Comparison of ENCODE assay signal across 8 cellular contexts in genomic region chr5:80961376-80962281, GRCh38. TPM values are rescaled to one million over a fixed set of nuclear protein-coding genes. Genes with fewer than 3 reads are reported as not detected.
DNase-seq lines count a peak whose midpoint lies in the region; ATAC-seq, FAIRE-seq and TF ChIP-seq lines count a peak whose summit lies in the region.

No MANE protein-coding gene starts in this region.

- no peaks in the 10 kb centered on the region for H4K20me1 ChIP-seq in HepG2 (ENCODE audit: insufficient read depth, low read length)

- H3K27me3 ChIP-seq in HepG2 (ENCODE audit: control insufficient read depth in 1 of 2, insufficient read depth in 2 of 2, low read length in 2 of 2) (peaks cover 0 to 3% of the 10 kb centered on the region in 2 experiments; a peak in 1 of 5 replicates), adrenal gland (peaks cover 23% of the 10 kb centered on the region)

- ATAC-seq in HepG2 = peak; percentile 27

- 1% methylated on average over 18 of the region's 18 CpGs for WGBS in HepG2 (ENCODE audit: low lambda C conversion rate)
- WGBS in adrenal gland, 4 donors = 37 to 47% (median 42%) methylated on average over 18 of the region's 18 CpGs

- intact Hi-C loops in HepG2 (cut with micrococcal nuclease; ENCODE audit: unreplicated experiment) = loop anchor here (2.0 to 5.0 kb wide), 2 partner anchors 66 to 249 kb away; no protein-coding TSS in a partner anchor
- intact Hi-C loops in adrenal gland (cut with DNase I) = no loop called here

- peak; percentile 64 for FAIRE-seq in HepG2 (lab: Jason Lieb, UNC)

- CTCF ChIA-PET in HepG2 (lab: Yijun Ruan, JAX; ENCODE audit: low intra/inter-chr PET ratio, low total read pairs) = no interaction called here

- H3K27ac ChIP-seq in SK-N-MC (no peak overlapping the region), angular gyrus (ENCODE audit: low read depth, low read length) (peak overlapping the region; percentile 42), HepG2 (ENCODE audit: extremely low read length, insufficient read depth, low read length) (peak overlapping the region; percentile 75), adrenal gland (peak overlapping the region in 1 of 5 donors; percentile 71)

- H3K4me3 ChIP-seq in SK-N-MC (0 out of 2 replicates have a peak overlapping the region, but pooled peaks have one; percentile 8), HepG2 (replicated peaks in 1 of 3; ENCODE audit: insufficient read depth in 1 of 3, low read depth in 2 of 3, low read length in 3 of 3) (peak overlapping the region; percentile 84 to 98 (median 93)), adrenal gland (peak overlapping the region in 1 of 4 donors; percentile 57)

- H3K36me3 ChIP-seq in SK-N-MC (ENCODE audit: insufficient read depth, low read length) (no peaks in the 10 kb centered on the region), HepG2 (replicated peaks in 1 of 2; ENCODE audit: control insufficient read depth in 1 of 2, insufficient read depth in 2 of 2, low read length in 2 of 2) (no peaks in the 10 kb centered on the region), adrenal gland (replicated peaks in 1 of 2) (no peaks in the 10 kb centered on the region)

- POLR2A ChIA-PET in HepG2 (lab: Yijun Ruan, JAX) = interaction anchor here (1.2 to 2.7 kb wide), 4 partner anchors 14 to 83 kb away, joined by 3 to 11 read pairs (median 6); no protein-coding TSS in a partner anchor

- in situ Hi-C loops in HepG2 (cut with HindIII; ENCODE audit: extremely low pct_ligation_motif_present, low pct_unique_long_range_greater_than_20kb) = no loop called here

- H3K9ac ChIP-seq in SK-N-MC (ENCODE audit: insufficient read length) (no peak overlapping the region), HepG2 (ENCODE audit: insufficient read depth, low read depth, low read length) (peak overlapping the region; percentile 81)

- peak overlapping the region; percentile 81 for H3K4me2 ChIP-seq in HepG2 (ENCODE audit: low read depth, low read length)

- H3K79me2 ChIP-seq in HepG2 (ENCODE audit: insufficient read depth, low read length) = peaks cover 61% of the 10 kb centered on the region

- H2AFZ ChIP-seq in HepG2 (ENCODE audit: low read length) = peak overlapping the region; percentile 22

- TF ChIP-seq CTCF in HepG2 (CRISPR knock-in tag; IDR thresholded peaks at IDR 0.05) = no peak
- TF ChIP-seq CTCF in adrenal gland (IDR thresholded peaks at IDR 0.05) = no peak

- DNase-seq in SK-N-MC (ENCODE audit: low read depth, low spot score) = no peak
- DNase-seq in HepG2 (ENCODE audit: low spot score) = peak; percentile 54
- DNase-seq in stimulated activated CD8-positive, alpha-beta memory T cell treated with anti-CD3 and anti-CD28 coated beads, Interleukin-15, amount 100 ng/mL, for 48 hours (ENCODE audit: low read depth in 2 of 2) = peak; percentile 45 to 49
- DNase-seq in adrenal gland = no peak
- no peak for DNase-seq in NCI-H1930 (lab: John Stamatoyannopoulos, UW)
- no peak for DNase-seq in DMS114 treated with DMSO at 0.1 percent for 48 hours (lab: John Stamatoyannopoulos, UW; ENCODE audit: unreplicated experiment)
- DNase-seq in NK-92 (lab: John Stamatoyannopoulos, UW; ENCODE audit: unreplicated experiment) = no peak

- H3K4me1 ChIP-seq in HepG2 (ENCODE audit: insufficient read depth, low read length) (peaks cover 63% of the 10 kb centered on the region), adrenal gland (replicated peaks in 1 of 2) (peaks cover 0 to 4% of the 10 kb centered on the region in 2 donors)

- no peak for TF ChIP-seq RAD21 in HepG2 (CRISPR knock-in tag; IDR thresholded peaks at IDR 0.05)

- no peak for TF ChIP-seq EP300 in HepG2 (IDR thresholded peaks at IDR 0.05; ENCODE audit: low read depth in 2 of 2, low read length in 2 of 2)
- TF ChIP-seq EP300 in HepG2 (CRISPR knock-in tag; IDR thresholded peaks at IDR 0.05; ENCODE audit: borderline replicate concordance) = no peak

- TSS peak; percentile 45 for BruUV-seq in HepG2 (replicated peaks; lab: Mats Ljungman, UMichigan)

- no peaks in the 10 kb centered on the region for H3K9me3 ChIP-seq in SK-N-MC (ENCODE audit: low read depth, low read length)
- no peaks in the 10 kb centered on the region for H3K9me3 ChIP-seq in HepG2 (ENCODE audit: low read length)
- H3K9me3 ChIP-seq in adrenal gland (replicated peaks in 1 of 3) = no peaks in the 10 kb centered on the region

- TF ChIP-seq POLR2A in HepG2 (IDR thresholded peaks at IDR 0.05; ENCODE audit: insufficient read depth in 1 of 2, low read depth in 2 of 2, low read length in 2 of 2) (no peak), adrenal gland (IDR thresholded peaks at IDR 0.05) (no peak)

TF ChIP-seq in HepG2, 621 proteins besides CTCF, POLR2A, EP300 and RAD21 (continues in another document):
- TF ChIP-seq BRCA1 (CRISPR knock-in tag; IDR thresholded peaks at IDR 0.05) (0 out of 2 replicates have a peak, but pooled peaks have one; percentile 33), ZNF3 (CRISPR knock-in tag; IDR thresholded peaks at IDR 0.05) (0 out of 2 replicates have a peak, but pooled peaks have one; percentile 13), KDM5A (IDR thresholded peaks at IDR 0.05; ENCODE audit: borderline replicate concordance, low read length) (0 out of 2 replicates have a peak, but pooled peaks have one; percentile 23), ZNF503 (CRISPR knock-in tag; IDR thresholded peaks at IDR 0.05) (0 out of 2 replicates have a peak, but pooled peaks have one; percentile 30), ZSCAN20 (CRISPR knock-in tag; IDR thresholded peaks at IDR 0.05; ENCODE audit: borderline replicate concordance) (0 out of 2 replicates have a peak, but pooled peaks have one; percentile 63), NKX3-1 (CRISPR knock-in tag; IDR thresholded peaks at IDR 0.05) (peak; percentile 76; the same call in 1 of the 2 replicates), TP53 (CRISPR knock-in tag; conservative IDR thresholded peaks at IDR 0.05) (no peak), POLR2G (IDR thresholded peaks at IDR 0.05; ENCODE audit: low read depth, low read length) (peak; percentile 5; the same call in 1 of the 2 replicates), MED1 (CRISPR knock-in tag; IDR thresholded peaks at IDR 0.05) (peak; percentile 49), ZNF333 (CRISPR knock-in tag; IDR thresholded peaks at IDR 0.05; ENCODE audit: borderline replicate concordance) (no peak), ZNF546 (CRISPR knock-in tag; conservative IDR thresholded peaks at IDR 0.05) (0 out of 2 replicates have a peak, but pooled peaks have one; percentile 14), ISX (CRISPR knock-in tag; conservative IDR thresholded peaks at IDR 0.05) (0 out of 2 replicates have a peak, but pooled peaks have one; percentile 49), CEBPG (CRISPR knock-in tag; IDR thresholded peaks at IDR 0.05) (peak; percentile 50), ZNF224 (CRISPR knock-in tag; IDR thresholded peaks at IDR 0.05) (no peak), POLR2AphosphoS5 (IDR thresholded peaks at IDR 0.05; ENCODE audit: low read depth, low read length) (0 out of 2 replicates have a peak, but pooled peaks have one; percentile 5), ZFX (CRISPR knock-in tag; IDR thresholded peaks at IDR 0.05; ENCODE audit: low read depth) (no peak), MXD4 (CRISPR knock-in tag; IDR thresholded peaks at IDR 0.05) (no peak), ZSCAN12 (CRISPR knock-in tag; IDR thresholded peaks at IDR 0.05) (0 out of 2 replicates have a peak, but pooled peaks have one; percentile 64), ZNF367 (CRISPR knock-in tag; IDR thresholded peaks at IDR 0.05; ENCODE audit: borderline replicate concordance) (peak; percentile 28; the same call in 1 of the 2 replicates), DMAP1 (CRISPR knock-in tag; IDR thresholded peaks at IDR 0.05) (0 out of 2 replicates have a peak, but pooled peaks have one; percentile 10)

RNA-seq across cellular contexts. Expression of gene RASGRF2, which starts 1.5 kb away (rescaled TPM):
- total RNA-seq in HepG2 (2016; rRNA removed; fragmentation: Illumina TruSeq; extraction: Trizol) (23.6 and 24.6 TPM in 2 replicates), adrenal gland (1 to 10 TPM; 1.5 to 5.7 (median 2.6) TPM)
- 28.7 and 29.4 TPM in 2 replicates for total RNA-seq in HepG2 (2016; cell fraction: cytosol; rRNA removed; fragmentation: Illumina TruSeq; extraction: Trizol; ENCODE audit: low read depth)
- total RNA-seq in HepG2 (2016; cell fraction: insoluble cytoplasmic fraction; rRNA removed; fragmentation: Illumina TruSeq; extraction: Trizol) = 21.9 and 24.2 TPM in 2 replicates
- total RNA-seq in HepG2 (2016; cell fraction: membrane; rRNA removed; fragmentation: Illumina TruSeq; extraction: Trizol) = 29.6 and 33.7 TPM in 2 replicates
- total RNA-seq in HepG2 (2016; cell fraction: nucleus; rRNA removed; fragmentation: Illumina TruSeq; extraction: Trizol) = 27.7 and 35.4 TPM in 2 replicates
- polyA plus RNA-seq in HepG2 (2011; rRNA removed) (21.0 and 29.0 TPM in 2 replicates), adrenal gland (1 to 10 TPM; 1.6 to 2.5 (median 2.1) TPM)
- 16.4 and 17.4 TPM in 2 replicates for polyA plus RNA-seq in HepG2 (2011; cell fraction: cytosol; rRNA removed)
- polyA plus RNA-seq in HepG2 (2011; cell fraction: nucleus; rRNA removed) = 33.0 and 40.3 TPM in 2 replicates
- polyA plus RNA-seq in HepG2 (2012) = 16.3 and 20.9 TPM in 2 replicates
- polyA plus RNA-seq in HepG2 (2016; cell fraction: cytosol; fragmentation: Illumina TruSeq; extraction: Trizol; ENCODE audit: low read depth) = 3.9 and 4.1 TPM in 2 replicates
- polyA plus RNA-seq in HepG2 (2016; cell fraction: insoluble cytoplasmic fraction; fragmentation: Illumina TruSeq; extraction: Trizol; ENCODE audit: low read depth) = 21.6 and 22.6 TPM in 2 replicates
- 11.4 and 12.7 TPM in 2 replicates for polyA plus RNA-seq in HepG2 (2016; cell fraction: membrane; fragmentation: Illumina TruSeq; extraction: Trizol; ENCODE audit: low read depth)
- 28.8 and 31.1 TPM in 2 replicates for polyA plus RNA-seq in HepG2 (2016; cell fraction: nucleus; fragmentation: Illumina TruSeq; extraction: Trizol; ENCODE audit: insufficient read depth, low read depth)
- 0.05 and 56.0 TPM in 2 replicates for polyA minus RNA-seq in HepG2 (2011; rRNA and poly(A)+ RNA removed; ENCODE audit: low replicate concordance)
- polyA minus RNA-seq in HepG2 (2011; cell fraction: cytosol; rRNA and poly(A)+ RNA removed) = 23.4 and 24.9 TPM in 2 replicates
- polyA minus RNA-seq in HepG2 (2011; cell fraction: nucleus; rRNA and poly(A)+ RNA removed) = 104 and 113 TPM in 2 replicates

Comparison
In these comparisons a context has a peak if more than half of its experiments do, and no peak if none do; other contexts are left out.
1. DNase-seq: peak in HepG2 (single experiment) and stimulated activated CD8-positive, alpha-beta memory T cell treated with anti-CD3 and anti-CD28 coated beads, Interleukin-15, amount 100 ng/mL, for 48 hours (2 of 2); none in SK-N-MC (single experiment), adrenal gland (0 of 7), NCI-H1930 (0 of 2), DMS114 treated with DMSO at 0.1 percent for 48 hours (single experiment) and NK-92 (single experiment).